In genomic region chr7:19519443-19519977, GRCh38 we compare ENCODE assay signal across 1 cellular context.
A peak's percentile ranks its signal among the peaks of the same experiment; 100 is the strongest.
TF ChIP-seq lines count a peak whose summit lies in the region.

No MANE protein-coding gene starts in this region.

TF ChIP-seq in HEK293, 187 proteins besides CTCF, POLR2A, EP300 and RAD21 (continued from another document and continues in another):
- TF ChIP-seq ZNF10 (tag by site-specific recombination; IDR thresholded peaks at IDR 0.05) = peak; percentile 94
- no peak for TF ChIP-seq ZNF157 (tag by site-specific recombination; IDR thresholded peaks at IDR 0.05)
- 0 out of 2 replicates have a peak, but pooled peaks have one; percentile 35 for TF ChIP-seq ZSCAN23 (tag by site-specific recombination; IDR thresholded peaks at IDR 0.05)
- no peak for TF ChIP-seq ZNF404 (tag by site-specific recombination; IDR thresholded peaks at IDR 0.05)
- TF ChIP-seq ZNF530 (tag by site-specific recombination; IDR thresholded peaks at IDR 0.05; ENCODE audit: low read depth) = no peak
- no peak for TF ChIP-seq PRDM1 (tag by site-specific recombination; IDR thresholded peaks at IDR 0.05)
- no peak for TF ChIP-seq ZNF776 (tag by site-specific recombination; IDR thresholded peaks at IDR 0.05; ENCODE audit: borderline replicate concordance)
- no peak for TF ChIP-seq HOXC10 (CRISPR knock-in tag; IDR thresholded peaks at IDR 0.05)
- no peak for TF ChIP-seq ZNF19 (tag by site-specific recombination; IDR thresholded peaks at IDR 0.05; ENCODE audit: low read depth)
- peak; percentile 91 for TF ChIP-seq ZEB2 (tag by site-specific recombination; IDR thresholded peaks at IDR 0.05)
- peak; percentile 96 for TF ChIP-seq ZNF366 (tag by site-specific recombination; conservative IDR thresholded peaks at IDR 0.05)
- peak; percentile 70 for TF ChIP-seq ZNF398 (tag by site-specific recombination; IDR thresholded peaks at IDR 0.05)
- peak; percentile 64 for TF ChIP-seq IKZF3 (tag by site-specific recombination; IDR thresholded peaks at IDR 0.05)
- TF ChIP-seq ZIC2 (tag by site-specific recombination; IDR thresholded peaks at IDR 0.05) = no peak
- TF ChIP-seq SCRT2 (tag by site-specific recombination; IDR thresholded peaks at IDR 0.05) = no peak
- no peak for TF ChIP-seq ZNF624 (tag by site-specific recombination; IDR thresholded peaks at IDR 0.05)
- no peak for TF ChIP-seq ZNF560 (tag by site-specific recombination; IDR thresholded peaks at IDR 0.05; ENCODE audit: borderline replicate concordance)
- no peak for TF ChIP-seq ZNF140 (tag by site-specific recombination; IDR thresholded peaks at IDR 0.05)
- no peak for TF ChIP-seq ELK4 (IDR thresholded peaks at IDR 0.05; ENCODE audit: borderline replicate concordance, low read depth, low read length)
- no peak for TF ChIP-seq ZNF175 (tag by site-specific recombination; IDR thresholded peaks at IDR 0.05)
- no peak for TF ChIP-seq SALL2 (tag by site-specific recombination; IDR thresholded peaks at IDR 0.05; ENCODE audit: borderline replicate concordance)
- no peak for TF ChIP-seq ZNF266 (tag by site-specific recombination; IDR thresholded peaks at IDR 0.05; ENCODE audit: low read depth)
- TF ChIP-seq ZBTB21 (tag by site-specific recombination; IDR thresholded peaks at IDR 0.05) = peak; percentile 80
- TF ChIP-seq ZNF23 (tag by site-specific recombination; IDR thresholded peaks at IDR 0.05; ENCODE audit: borderline replicate concordance) = no peak
- no peak for TF ChIP-seq ZNF112 (tag by site-specific recombination; IDR thresholded peaks at IDR 0.05)
- TF ChIP-seq GFI1B (tag by site-specific recombination; IDR thresholded peaks at IDR 0.05) = 0 out of 2 replicates have a peak, but pooled peaks have one; percentile 7
- no peak for TF ChIP-seq ZSCAN16 (tag by site-specific recombination; IDR thresholded peaks at IDR 0.05)
- no peak for TF ChIP-seq GLI4 (tag by site-specific recombination; IDR thresholded peaks at IDR 0.05)
- TF ChIP-seq KLF9 (tag by site-specific recombination; IDR thresholded peaks at IDR 0.05; ENCODE audit: low read depth) = no peak
- peak; percentile 96 for TF ChIP-seq PRDM4 (tag by site-specific recombination; IDR thresholded peaks at IDR 0.05)
- no peak for TF ChIP-seq ZSCAN5A (tag by site-specific recombination; IDR thresholded peaks at IDR 0.05)
- no peak for TF ChIP-seq ZNF488 (tag by site-specific recombination; IDR thresholded peaks at IDR 0.05)
- no peak for TF ChIP-seq TCF7L2 (IDR thresholded peaks at IDR 0.05; ENCODE audit: borderline replicate concordance, low read depth, low read length)
- no peak for TF ChIP-seq ZNF837 (tag by site-specific recombination; IDR thresholded peaks at IDR 0.05)
- TF ChIP-seq ZNF76 (tag by site-specific recombination; IDR thresholded peaks at IDR 0.05; ENCODE audit: borderline replicate concordance, low read depth) = no peak
- peak; percentile 27; the same call in 1 of the 2 replicates for TF ChIP-seq ZNF600 (tag by site-specific recombination; IDR thresholded peaks at IDR 0.05)
- TF ChIP-seq ZNF768 (tag by site-specific recombination; IDR thresholded peaks at IDR 0.05) = no peak
- TF ChIP-seq ZNF16 (tag by site-specific recombination; IDR thresholded peaks at IDR 0.05; ENCODE audit: low read depth) = no peak
- TF ChIP-seq ZBTB26 (tag by site-specific recombination; optimal IDR thresholded peaks at IDR 0.05) = no peak
- no peak for TF ChIP-seq ZNF626 (tag by site-specific recombination; IDR thresholded peaks at IDR 0.05)
- no peak for TF ChIP-seq ZNF654 (tag by site-specific recombination; IDR thresholded peaks at IDR 0.05; ENCODE audit: low read depth)
- no peak for TF ChIP-seq ZNF707 (tag by site-specific recombination; IDR thresholded peaks at IDR 0.05)
- peak; percentile 40; the same call in 1 of the 2 replicates for TF ChIP-seq ZFP69B (tag by site-specific recombination; IDR thresholded peaks at IDR 0.05)
- no peak for TF ChIP-seq SP3 (tag by site-specific recombination; IDR thresholded peaks at IDR 0.05)
- TF ChIP-seq FEZF1 (tag by site-specific recombination; IDR thresholded peaks at IDR 0.05) = peak; percentile 72
- no peak for TF ChIP-seq ZNF423 (tag by site-specific recombination; IDR thresholded peaks at IDR 0.05)
- TF ChIP-seq ZNF473 (tag by site-specific recombination; IDR thresholded peaks at IDR 0.05) = no peak
- peak; percentile 30; the same call in 1 of the 2 replicates for TF ChIP-seq PRDM10 (tag by site-specific recombination; IDR thresholded peaks at IDR 0.05)
- peak; percentile 90 for TF ChIP-seq ZNF660 (tag by site-specific recombination; IDR thresholded peaks at IDR 0.05)
- no peak for TF ChIP-seq ZNF48 (tag by site-specific recombination; IDR thresholded peaks at IDR 0.05)
- no peak for TF ChIP-seq ZNF621 (tag by site-specific recombination; IDR thresholded peaks at IDR 0.05)
- no peak for TF ChIP-seq ZNF221 (tag by site-specific recombination; IDR thresholded peaks at IDR 0.05; ENCODE audit: borderline replicate concordance)
- no peak for TF ChIP-seq ZNF416 (tag by site-specific recombination; IDR thresholded peaks at IDR 0.05)
- TF ChIP-seq ZNF174 (tag by site-specific recombination; IDR thresholded peaks at IDR 0.05) = no peak
- peak; percentile 95 for TF ChIP-seq ZNF843 (tag by site-specific recombination; IDR thresholded peaks at IDR 0.05)
- no peak for TF ChIP-seq ZBTB7A (tag by site-specific recombination; IDR thresholded peaks at IDR 0.05; ENCODE audit: low read depth)
- peak; percentile 30; the same call in 1 of the 2 replicates for TF ChIP-seq ZNF610 (tag by site-specific recombination; IDR thresholded peaks at IDR 0.05; ENCODE audit: borderline replicate concordance)
- TF ChIP-seq ZNF580 (tag by site-specific recombination; IDR thresholded peaks at IDR 0.05) = peak; percentile 91
- TF ChIP-seq ZNF433 (tag by site-specific recombination; IDR thresholded peaks at IDR 0.05; ENCODE audit: low read depth) = no peak
- TF ChIP-seq KLF10 (tag by site-specific recombination; IDR thresholded peaks at IDR 0.05) = peak; percentile 35; the same call in 1 of the 2 replicates
- TF ChIP-seq ZNF513 (tag by site-specific recombination; IDR thresholded peaks at IDR 0.05) = no peak
- no peak for TF ChIP-seq ZNF335 (tag by site-specific recombination; conservative IDR thresholded peaks at IDR 0.05)
- no peak for TF ChIP-seq BCL11B (tag by site-specific recombination; IDR thresholded peaks at IDR 0.05; ENCODE audit: low read depth)
- peak; percentile 80 for TF ChIP-seq WT1 (tag by site-specific recombination; IDR thresholded peaks at IDR 0.05)
